In genomic region chr17:79939755-79940154, GRCh38 we compare ENCODE assay signal across 20 cellular contexts.
"Had no signal": no experiment of that assay in that cellular context is flagged by ENCODE, and none has a peak within 500 bp of the region (broad histone marks: within the 10 kb centered on the region; RNA-seq: fewer than 3 reads in every experiment).

No MANE protein-coding gene starts in this region.

- H3K27ac Mint-ChIP-seq: activated CD4-positive, alpha-beta T cell treated with anti-CD3 and anti-CD28 coated beads for 36 hours; activated CD8-positive, alpha-beta memory T cell treated with anti-CD3 and anti-CD28 coated beads, Interleukin-2, amount 10 ng/mL, durations not matched to agents 7 days and 5 days; activated T-helper 17 cell treated with anti-CD3 and anti-CD28 coated beads, Interleukin-2, amount 50 U/mL, for 72 hours; dendritic cell treated with granulocyte-macrophage colony-stimulating factor and Interleukin-4, amounts not matched to agents 40 ng/mL and 50 ng/mL, for 4 days; stimulated activated memory B cell treated with anti-CD40 and anti-IgM and Interleukin-4, amounts not matched to agents 10 μg/mL and 1 μg/mL and 100 μg/mL, for 72 hours; type B pancreatic cell had no signal

- H3K4me3 Mint-ChIP-seq: activated CD4-positive, alpha-beta T cell treated with anti-CD3 and anti-CD28 coated beads for 36 hours; activated CD8-positive, alpha-beta memory T cell treated with anti-CD3 and anti-CD28 coated beads, Interleukin-2, amount 10 ng/mL, durations not matched to agents 7 days and 5 days; activated T-helper 17 cell treated with anti-CD3 and anti-CD28 coated beads, Interleukin-2, amount 50 U/mL, for 72 hours; dendritic cell treated with granulocyte-macrophage colony-stimulating factor and Interleukin-4, amounts not matched to agents 40 ng/mL and 50 ng/mL, for 4 days; neural progenitor cell; stimulated activated memory B cell treated with anti-CD40 and anti-IgM and Interleukin-4, amounts not matched to agents 10 μg/mL and 1 μg/mL and 100 μg/mL, for 72 hours; type B pancreatic cell; WTC11 had no signal

- H3K4me1 ChIP-seq: breast epithelium, pancreas had no signal

- H3K27me3 ChIP-seq: breast epithelium, hepatocyte, neural progenitor cell, pancreas, sigmoid colon, testis had no signal

- H3K27me3 Mint-ChIP-seq: activated T-helper 17 cell treated with anti-CD3 and anti-CD28 coated beads, Interleukin-2, amount 50 U/mL, for 72 hours; stimulated activated memory B cell treated with anti-CD40 and anti-IgM and Interleukin-4, amounts not matched to agents 10 μg/mL and 1 μg/mL and 100 μg/mL, for 72 hours; type B pancreatic cell had no signal

- H3K9me3 Mint-ChIP-seq: activated T-helper 17 cell treated with anti-CD3 and anti-CD28 coated beads, Interleukin-2, amount 50 U/mL, for 72 hours; dendritic cell treated with granulocyte-macrophage colony-stimulating factor and Interleukin-4, amounts not matched to agents 40 ng/mL and 50 ng/mL, for 4 days; neural progenitor cell; stimulated activated memory B cell treated with anti-CD40 and anti-IgM and Interleukin-4, amounts not matched to agents 10 μg/mL and 1 μg/mL and 100 μg/mL, for 72 hours; type B pancreatic cell; WTC11 had no signal

- H3K36me3 ChIP-seq: breast epithelium, neural progenitor cell had no signal

- DNase-seq: activated CD4-positive, alpha-beta T cell treated with anti-CD3 and anti-CD28 coated beads for 36 hours; activated CD4-positive, alpha-beta T cell treated with anti-CD3 and anti-CD28 coated beads, Interleukin-2, amount 50 U/mL, for 48 hours; activated CD8-positive, alpha-beta memory T cell treated with anti-CD3 and anti-CD28 coated beads, Interleukin-2, amount 10 ng/mL, durations not matched to agents 7 days and 5 days; activated naive CD4-positive, alpha-beta T cell treated with Interleukin-2 at 50 U/mL for 16 hours; activated T-cell treated with anti-CD3 and anti-CD28 coated beads, Interleukin-2, amount 50 U/mL, for 1 hour; effector memory CD4-positive, alpha-beta T cell; midbrain; stimulated activated CD4-positive, alpha-beta T cell treated with anti-CD3 and anti-CD28 coated beads, Interleukin-4, amount 100 ng/mL, for 4 hours; testis had no signal

- H3K9me3 ChIP-seq: breast epithelium, pancreas, sigmoid colon, testis had no signal

- H3K4me3 ChIP-seq: breast epithelium, hepatocyte, neural progenitor cell, pancreas, sigmoid colon, testis had no signal

- H3K27ac ChIP-seq: breast epithelium, hepatocyte, neural progenitor cell, pancreas, sigmoid colon, testis had no signal

- ATAC-seq: activated CD4-positive, alpha-beta T cell treated with anti-CD3 and anti-CD28 coated beads for 36 hours; activated CD8-positive, alpha-beta memory T cell treated with anti-CD3 and anti-CD28 coated beads, Interleukin-2, amount 10 ng/mL, durations not matched to agents 7 days and 5 days; activated T-helper 17 cell treated with anti-CD3 and anti-CD28 coated beads, Interleukin-2, amount 50 U/mL, for 72 hours; left colon; pancreas; stimulated activated memory B cell treated with anti-CD40 and anti-IgM and Interleukin-4, amounts not matched to agents 10 μg/mL and 1 μg/mL and 100 μg/mL, for 72 hours; WTC11 had no signal

- H3K36me3 Mint-ChIP-seq: activated CD8-positive, alpha-beta memory T cell treated with anti-CD3 and anti-CD28 coated beads, Interleukin-2, amount 10 ng/mL, durations not matched to agents 7 days and 5 days; stimulated activated memory B cell treated with anti-CD40 and anti-IgM and Interleukin-4, amounts not matched to agents 10 μg/mL and 1 μg/mL and 100 μg/mL, for 72 hours had no signal
